In genomic region chr7:2883101-2883500, GRCh38 we compare ENCODE assay signal across 1 cellular context.
TF ChIP-seq lines count a peak whose summit lies in the region.

No MANE protein-coding gene starts in this region.

TF ChIP-seq in HepG2, 621 proteins besides CTCF, POLR2A, EP300 and RAD21:
- TF ChIP-seq ZNF564 (CRISPR knock-in tag; IDR thresholded peaks at IDR 0.05) (no peak), ZNF512B (CRISPR knock-in tag; IDR thresholded peaks at IDR 0.05; ENCODE audit: borderline replicate concordance) (no peak), ZNF468 (CRISPR knock-in tag; IDR thresholded peaks at IDR 0.05) (no peak), TOE1 (CRISPR knock-in tag; IDR thresholded peaks at IDR 0.05) (no peak), ZNF746 (CRISPR knock-in tag; IDR thresholded peaks at IDR 0.05) (no peak), ZNF598 (CRISPR knock-in tag; IDR thresholded peaks at IDR 0.05; ENCODE audit: borderline replicate concordance) (no peak)
- TF ChIP-seq, protein P1, sequence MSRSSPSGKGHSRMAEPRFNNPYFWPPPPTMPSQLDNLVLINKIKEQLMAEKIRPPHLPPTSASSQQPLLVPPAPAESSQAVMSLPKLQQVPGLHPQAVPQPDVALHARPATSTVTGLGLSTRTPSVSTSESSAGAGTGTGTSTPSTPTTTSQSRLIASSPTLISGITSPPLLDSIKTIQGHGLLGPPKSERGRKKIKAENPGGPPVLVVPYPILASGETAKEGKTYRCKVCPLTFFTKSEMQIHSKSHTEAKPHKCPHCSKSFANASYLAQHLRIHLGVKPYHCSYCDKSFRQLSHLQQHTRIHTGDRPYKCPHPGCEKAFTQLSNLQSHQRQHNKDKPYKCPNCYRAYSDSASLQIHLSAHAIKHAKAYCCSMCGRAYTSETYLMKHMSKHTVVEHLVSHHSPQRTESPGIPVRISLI (CRISPR knock-in tag; IDR thresholded peaks at IDR 0.05; ENCODE audit: borderline replicate concordance), result no peak
